9 cellular contexts compared by ENCODE assay signal in the genomic region with DNA sequence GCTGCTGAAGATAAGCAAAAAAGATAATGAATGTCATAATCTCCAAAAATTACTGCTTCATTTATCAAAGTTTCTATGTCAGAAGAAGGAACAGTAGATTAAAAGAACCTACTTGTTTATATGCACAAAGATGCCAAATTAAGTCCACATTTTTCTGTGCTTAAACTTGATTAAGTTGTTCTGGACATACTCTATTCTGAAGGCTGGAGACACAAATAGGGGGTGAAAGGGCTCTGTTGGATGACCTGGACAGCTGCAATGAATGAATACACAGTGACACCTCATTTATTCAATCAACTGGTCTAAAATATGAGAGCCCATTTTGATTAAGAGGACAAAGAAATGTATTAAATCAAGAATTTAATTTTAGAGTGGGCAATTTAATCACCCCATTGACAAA.
"Had no signal": no experiment of that assay in that cellular context is flagged by ENCODE, and none has a peak within 500 bp of the region (broad histone marks: within the 10 kb centered on the region; RNA-seq: fewer than 3 reads in every experiment).

No MANE protein-coding gene starts in this region.

- H3K4me3 Mint-ChIP-seq: IgD-negative memory B cell had no signal

- H3K9ac ChIP-seq: KMS-11 had no signal

- FAIRE-seq: HepG2, HTR-8/SVneo, K562 had no signal

- H3K27ac ChIP-seq: HL-60, KMS-11 had no signal

- H3K36me3 Mint-ChIP-seq: IgD-negative memory B cell had no signal

- H3K27me3 Mint-ChIP-seq: IgD-negative memory B cell had no signal

- H3K27ac Mint-ChIP-seq: IgD-negative memory B cell had no signal

- H3K4me2 ChIP-seq: KMS-11 had no signal

- DNase-seq: IMR-90, KBM-7, KG1 had no signal

- H3K4me3 ChIP-seq: K562 had no signal

- H3K4me1 Mint-ChIP-seq: IgD-negative memory B cell had no signal

- ATAC-seq: HepG2, K562 had no signal
